In the genomic region with DNA sequence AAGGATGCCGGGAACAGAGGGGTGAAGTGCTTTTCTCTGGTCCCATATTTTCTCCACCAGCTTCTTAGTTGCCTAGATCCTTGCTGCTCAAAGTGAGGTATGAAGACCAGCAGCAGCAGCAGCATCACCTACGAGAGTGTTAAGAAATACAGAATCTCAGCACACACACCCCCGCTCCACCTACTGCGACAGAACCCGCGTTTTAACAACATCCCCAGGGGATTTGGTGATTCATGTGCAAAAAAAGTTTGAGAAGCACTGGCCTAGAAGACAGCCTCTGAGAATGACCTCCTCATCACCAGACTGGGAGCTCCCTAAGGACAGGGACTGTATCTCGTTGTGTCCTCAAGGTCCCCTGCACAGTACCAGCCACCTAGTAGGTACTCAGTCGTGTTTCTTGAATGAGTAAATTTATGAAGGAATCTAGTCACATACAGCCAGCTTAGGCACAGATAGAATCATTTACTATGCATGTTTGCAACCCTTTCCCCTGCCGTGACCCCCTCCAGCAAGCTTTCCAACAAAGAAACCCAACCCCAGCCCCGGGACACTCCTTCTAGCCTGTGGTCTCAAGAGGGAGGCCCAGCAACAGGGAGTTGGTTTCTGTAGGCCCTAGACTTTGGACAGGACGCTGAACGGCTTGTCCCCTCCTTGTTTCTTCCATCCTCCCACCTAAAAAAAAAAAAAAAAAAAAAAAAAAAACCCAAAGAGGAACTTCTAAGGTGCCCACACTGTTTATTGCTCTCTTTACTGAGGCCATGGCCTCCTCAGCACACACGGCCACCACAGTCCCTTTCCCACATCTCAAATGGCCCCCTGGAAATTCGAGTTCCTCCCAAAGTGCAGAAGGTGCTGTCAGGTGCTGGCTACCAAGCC, we compare ENCODE assay signal across 23 cellular contexts. TPM values are rescaled to one million over a fixed set of nuclear protein-coding genes. Genes with fewer than 3 reads are reported as not detected.
A peak's percentile ranks its signal among the peaks of the same experiment; 100 is the strongest.
DNase-seq lines count a peak whose midpoint lies in the region; ATAC-seq, FAIRE-seq and TF ChIP-seq lines count a peak whose summit lies in the region.
"Had no signal": no experiment of that assay in that cellular context is flagged by ENCODE, and none has a peak within 500 bp of the region (broad histone marks: within the 10 kb centered on the region; RNA-seq: fewer than 3 reads in every experiment).

No MANE protein-coding gene starts in this region.

- ATAC-seq in GM19395 (IDR thresholded peaks at IDR 0.05; ENCODE audit: unreplicated experiment) = no peak
- ATAC-seq: naive thymus-derived CD4-positive, alpha-beta T cell; sciatic nerve had no signal

- no peaks in the 10 kb centered on the region for H3K27me3 Mint-ChIP-seq in endothelial cell (ENCODE audit: unreplicated experiment)

- intact Hi-C loops in A673 (cut with micrococcal nuclease; ENCODE audit: unreplicated experiment) = no loop called here

- H3K4me1 Mint-ChIP-seq in endothelial cell (ENCODE audit: unreplicated experiment) = peaks cover 31% of the 10 kb centered on the region

- peaks cover 23% of the 10 kb centered on the region for H3K36me3 Mint-ChIP-seq in endothelial cell (ENCODE audit: low read depth, unreplicated experiment)
- H3K36me3 Mint-ChIP-seq: naive thymus-derived CD4-positive, alpha-beta T cell had no signal

- H3K4me1 ChIP-seq in A673 (ENCODE audit: insufficient read depth, low read length, poor library complexity, severe bottlenecking) (peaks cover 17% of the 10 kb centered on the region), HEK293 (ENCODE audit: control insufficient read depth, insufficient read depth, low read length) (no peaks in the 10 kb centered on the region)
- H3K4me1 ChIP-seq: parathyroid adenoma had no signal

- H3K9me3 ChIP-seq in A673 (ENCODE audit: low read depth, low read length, poor library complexity, severe bottlenecking) = no peaks in the 10 kb centered on the region
- no peaks in the 10 kb centered on the region for H3K9me3 ChIP-seq in HEK293 (ENCODE audit: control insufficient read depth, insufficient read depth, low read depth, low read length)

- DNase-seq in A673 (ENCODE audit: low spot score) (peak; percentile 42), SKM-1 (lab: John Stamatoyannopoulos, UW; ENCODE audit: unreplicated experiment) (peak; percentile 21), fibroblast of peridontal ligament (ENCODE audit: extremely low read depth) (peak; percentile 8), SHP77 (lab: John Stamatoyannopoulos, UW) (no peak), endothelial cell (ENCODE audit: low spot score) (no peak), frontal cortex (ENCODE audit: low spot score in 2 of 2) (no peak)
- DNase-seq: ACHN; activated CD4-positive, alpha-beta memory T cell treated with anti-CD3 and anti-CD28 coated beads, Interleukin-2, amount 10 ng/mL, durations not matched to agents 7 days and 5 days; activated naive CD4-positive, alpha-beta T cell; amygdala; DMS 273 treated with DMSO at 0.1 percent for 48 hours; dorsolateral prefrontal cortex; mesenchymal stem cell; naive thymus-derived CD4-positive, alpha-beta T cell; NCI-H1105; NCI-H2081 treated with DMSO at 0.1 percent for 48 hours; NCI-H510A treated with DMSO at 0.1 percent for 48 hours had no signal

- TF ChIP-seq CTCF in A673 (conservative IDR thresholded peaks at IDR 0.05; ENCODE audit: low read depth, low read length) (no peak), HEK293 (tag by site-specific recombination; IDR thresholded peaks at IDR 0.05) (no peak), endothelial cell (IDR thresholded peaks at IDR 0.05; ENCODE audit: unreplicated experiment) (no peak)

- H3K36me3 ChIP-seq in A673 (ENCODE audit: insufficient read depth, low read length, poor library complexity, severe bottlenecking) (no peaks in the 10 kb centered on the region), HEK293 (ENCODE audit: control insufficient read depth in 2 of 2, insufficient read depth in 1 of 2, low read length in 2 of 2) (no peaks in the 10 kb centered on the region)

- POLR2A ChIA-PET in A673 (lab: Charles Lee; ENCODE audit: low non-redundant PET) = no interaction called here
- POLR2A ChIA-PET in HEK293 (lab: Yijun Ruan, JAX) = no interaction called here

- no peak overlapping the region for H3K4me3 Mint-ChIP-seq in endothelial cell (ENCODE audit: unreplicated experiment)
- H3K4me3 Mint-ChIP-seq: activated CD4-positive, alpha-beta memory T cell treated with anti-CD3 and anti-CD28 coated beads, Interleukin-2, amount 10 ng/mL, durations not matched to agents 7 days and 5 days; naive thymus-derived CD4-positive, alpha-beta T cell had no signal

- BruUV-seq in A673 (replicated peaks; lab: Mats Ljungman, UMichigan) = no TSS peak

- H3K27me3 ChIP-seq in A673 (replicated peaks; ENCODE audit: insufficient read depth, low read depth, low read length, poor library complexity) = no peaks in the 10 kb centered on the region

- FAIRE-seq in frontal cortex (lab: Jason Lieb, UNC) = no peak

- CTCF ChIA-PET in A673 (lab: Charles Lee) = no interaction called here
- CTCF ChIA-PET in HEK293 (lab: Yijun Ruan, JAX) = interaction anchor here (5.3 kb wide), 1 partner anchor 16 kb away, joined by 33 read pairs; no protein-coding TSS in a partner anchor

- H3K27ac Mint-ChIP-seq in endothelial cell (ENCODE audit: unreplicated experiment) = no peak overlapping the region
- H3K27ac Mint-ChIP-seq: activated CD4-positive, alpha-beta memory T cell treated with anti-CD3 and anti-CD28 coated beads, Interleukin-2, amount 10 ng/mL, durations not matched to agents 7 days and 5 days; naive thymus-derived CD4-positive, alpha-beta T cell had no signal

- H3K9me3 Mint-ChIP-seq in endothelial cell (ENCODE audit: unreplicated experiment) = no peaks in the 10 kb centered on the region
- H3K9me3 Mint-ChIP-seq: activated CD4-positive, alpha-beta memory T cell treated with anti-CD3 and anti-CD28 coated beads, Interleukin-2, amount 10 ng/mL, durations not matched to agents 7 days and 5 days; naive thymus-derived CD4-positive, alpha-beta T cell had no signal

- H3K4me3 ChIP-seq in A673 (ENCODE audit: low read depth, low read length, poor library complexity, severe bottlenecking) (no peak overlapping the region), HEK293 (ENCODE audit: low read depth, low read length) (no peak overlapping the region)
- H3K4me3 ChIP-seq: dorsolateral prefrontal cortex had no signal

- H3K27ac ChIP-seq in A673 (ENCODE audit: low read depth, low read length, poor library complexity, severe bottlenecking) = no peak overlapping the region
- no peak overlapping the region for H3K27ac ChIP-seq in HEK293 (ENCODE audit: extremely low read depth, low read depth, low read length)
- H3K27ac ChIP-seq: C4-2B, KMS-11, parathyroid adenoma had no signal

TF ChIP-seq in HEK293, 187 proteins besides CTCF, POLR2A, EP300 and RAD21 (continues in another document):
- no peak for TF ChIP-seq ZNF398 (tag by site-specific recombination; IDR thresholded peaks at IDR 0.05)
- TF ChIP-seq SETDB1 (IDR thresholded peaks at IDR 0.05; ENCODE audit: insufficient read length, low read length) = no peak
- no peak for TF ChIP-seq ZSCAN30 (tag by site-specific recombination; IDR thresholded peaks at IDR 0.05)
- no peak for TF ChIP-seq ZNF621 (tag by site-specific recombination; IDR thresholded peaks at IDR 0.05)
- no peak for TF ChIP-seq ZNF2 (tag by site-specific recombination; IDR thresholded peaks at IDR 0.05)
- no peak for TF ChIP-seq ZNF132 (tag by site-specific recombination; IDR thresholded peaks at IDR 0.05; ENCODE audit: borderline replicate concordance)
- TF ChIP-seq, protein P1, sequence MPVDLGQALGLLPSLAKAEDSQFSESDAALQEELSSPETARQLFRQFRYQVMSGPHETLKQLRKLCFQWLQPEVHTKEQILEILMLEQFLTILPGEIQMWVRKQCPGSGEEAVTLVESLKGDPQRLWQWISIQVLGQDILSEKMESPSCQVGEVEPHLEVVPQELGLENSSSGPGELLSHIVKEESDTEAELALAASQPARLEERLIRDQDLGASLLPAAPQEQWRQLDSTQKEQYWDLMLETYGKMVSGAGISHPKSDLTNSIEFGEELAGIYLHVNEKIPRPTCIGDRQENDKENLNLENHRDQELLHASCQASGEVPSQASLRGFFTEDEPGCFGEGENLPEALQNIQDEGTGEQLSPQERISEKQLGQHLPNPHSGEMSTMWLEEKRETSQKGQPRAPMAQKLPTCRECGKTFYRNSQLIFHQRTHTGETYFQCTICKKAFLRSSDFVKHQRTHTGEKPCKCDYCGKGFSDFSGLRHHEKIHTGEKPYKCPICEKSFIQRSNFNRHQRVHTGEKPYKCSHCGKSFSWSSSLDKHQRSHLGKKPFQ (tag by site-specific recombination; IDR thresholded peaks at IDR 0.05) = no peak
- TF ChIP-seq EGR2 (tag by site-specific recombination; IDR thresholded peaks at IDR 0.05; ENCODE audit: low read depth) = peak; percentile 70
- TF ChIP-seq ZIC2 (tag by site-specific recombination; IDR thresholded peaks at IDR 0.05) = 0 out of 2 replicates have a peak, but pooled peaks have one; percentile 16
- TF ChIP-seq HOXD13 (CRISPR knock-in tag; IDR thresholded peaks at IDR 0.05; ENCODE audit: borderline replicate concordance) = no peak
- no peak for TF ChIP-seq ZNF140 (tag by site-specific recombination; IDR thresholded peaks at IDR 0.05)

RNA-seq across cellular contexts. Expression of gene RTL5, which starts 21.4 kb away (rescaled TPM):
- total RNA-seq in A673 (2021) = 8.4 and 11.5 TPM in 2 replicates
- total RNA-seq in endothelial cell (ENCODE audit: unreplicated experiment) = 8.5 TPM
- 4.1 TPM for total RNA-seq in frontal cortex

Comparison
In these comparisons a context has a peak if more than half of its experiments do, and no peak if none do; other contexts are left out.
1. DNase-seq: peak in A673 (single experiment), SKM-1 (single experiment) and fibroblast of peridontal ligament (single experiment); none in SHP77 (0 of 2), endothelial cell (single experiment) and frontal cortex (0 of 2).